ENCODE assay signal across 9 cellular contexts in genomic region chr9:121972501-121972981, GRCh38.
DNase-seq lines count a peak whose midpoint lies in the region; ATAC-seq lines count a peak whose summit lies in the region.
"Had no signal": no experiment of that assay in that cellular context is flagged by ENCODE, and none has a peak within 500 bp of the region (broad histone marks: within the 10 kb centered on the region; RNA-seq: fewer than 3 reads in every experiment).

No MANE protein-coding gene starts in this region.

- POLR2A ChIA-PET in activated CD8-positive, alpha-beta T cell treated with anti-CD3 and anti-CD28 coated beads, Interleukin-2, amount 10 ng/mL, durations not matched to agents 7 days and 5 days (lab: Charles Lee): no interaction called here

- no peaks in the 10 kb centered on the region for H3K79me2 ChIP-seq in ACC112 (ENCODE audit: control insufficient read depth, insufficient read depth, low read length, unreplicated experiment)

- no peaks in the 10 kb centered on the region for H3K4me1 Mint-ChIP-seq in activated CD8-positive, alpha-beta T cell treated with anti-CD3 and anti-CD28 coated beads, Interleukin-2, amount 10 ng/mL, durations not matched to agents 7 days and 5 days (ENCODE audit: low read depth)
- H3K4me1 Mint-ChIP-seq in activated T-cell treated with anti-CD3 and anti-CD28 coated beads, Interleukin-2, amount 50 U/mL, for 24 hours (ENCODE audit: low read depth): no peaks in the 10 kb centered on the region

- H3K9me3 Mint-ChIP-seq in activated CD8-positive, alpha-beta T cell treated with anti-CD3 and anti-CD28 coated beads, Interleukin-2, amount 10 ng/mL, durations not matched to agents 7 days and 5 days (ENCODE audit: insufficient read depth): no peaks in the 10 kb centered on the region
- H3K9me3 Mint-ChIP-seq in activated T-cell treated with anti-CD3 and anti-CD28 coated beads, Interleukin-2, amount 50 U/mL, for 24 hours: no peaks in the 10 kb centered on the region
- H3K9me3 Mint-ChIP-seq: CD4-positive, alpha-beta T cell had no signal

- H3K4me3 ChIP-seq in ACC112 (ENCODE audit: low read depth, low read length): peak overlapping the region; percentile 15; the same call in 1 of the 2 replicates

- no peaks in the 10 kb centered on the region for H3K36me3 ChIP-seq in ACC112 (ENCODE audit: insufficient read depth, low read length)

- H3K36me3 Mint-ChIP-seq in activated CD8-positive, alpha-beta T cell treated with anti-CD3 and anti-CD28 coated beads, Interleukin-2, amount 10 ng/mL, durations not matched to agents 7 days and 5 days (ENCODE audit: low read depth): no peaks in the 10 kb centered on the region
- peaks cover 3% of the 10 kb centered on the region for H3K36me3 Mint-ChIP-seq in activated T-cell treated with anti-CD3 and anti-CD28 coated beads, Interleukin-2, amount 50 U/mL, for 24 hours (ENCODE audit: low read depth)

- no peak overlapping the region for H3K27ac Mint-ChIP-seq in activated CD8-positive, alpha-beta T cell treated with anti-CD3 and anti-CD28 coated beads, Interleukin-2, amount 10 ng/mL, durations not matched to agents 7 days and 5 days
- H3K27ac Mint-ChIP-seq in activated T-cell treated with anti-CD3 and anti-CD28 coated beads, Interleukin-2, amount 50 U/mL, for 24 hours: no peak overlapping the region
- H3K27ac Mint-ChIP-seq: CD4-positive, alpha-beta T cell had no signal

- ATAC-seq in GM21367 (IDR thresholded peaks at IDR 0.05; ENCODE audit: unreplicated experiment): peak; percentile 70
- ATAC-seq in esophagus mucosa: peak; percentile 93
- no peak for ATAC-seq in activated CD8-positive, alpha-beta T cell treated with anti-CD3 and anti-CD28 coated beads, Interleukin-2, amount 10 ng/mL, durations not matched to agents 7 days and 5 days
- ATAC-seq in activated CD4-positive, CD25-positive, alpha-beta regulatory T cell treated with anti-CD3 and anti-CD28 coated beads, Interleukin-2, amount 50 U/mL, for 24 hours: no peak

- no peak overlapping the region for H3K4me3 Mint-ChIP-seq in activated CD8-positive, alpha-beta T cell treated with anti-CD3 and anti-CD28 coated beads, Interleukin-2, amount 10 ng/mL, durations not matched to agents 7 days and 5 days
- H3K4me3 Mint-ChIP-seq in activated T-cell treated with anti-CD3 and anti-CD28 coated beads, Interleukin-2, amount 50 U/mL, for 24 hours: no peak overlapping the region
- H3K4me3 Mint-ChIP-seq: CD4-positive, alpha-beta T cell had no signal

- DNase-seq in NCI-H1105 (lab: John Stamatoyannopoulos, UW) (peak; percentile 34), cerebellar nuclear complex (lab: John Stamatoyannopoulos, UW) (no peak)
- no peak for DNase-seq in activated CD8-positive, alpha-beta T cell treated with anti-CD3 and anti-CD28 coated beads, Interleukin-2, amount 10 ng/mL, durations not matched to agents 7 days and 5 days
- DNase-seq in activated T-cell treated with anti-CD3 and anti-CD28 coated beads, Interleukin-2, amount 50 U/mL, for 24 hours: no peak
- DNase-seq: CD4-positive, alpha-beta T cell had no signal

- CTCF ChIA-PET in activated CD8-positive, alpha-beta T cell treated with anti-CD3 and anti-CD28 coated beads, Interleukin-2, amount 10 ng/mL, durations not matched to agents 7 days and 5 days (lab: Charles Lee): no interaction called here

- no peak overlapping the region for H2AFZ ChIP-seq in ACC112 (ENCODE audit: low read length, unreplicated experiment)

- peak overlapping the region; percentile 78 for H3K27ac ChIP-seq in ACC112 (ENCODE audit: low read depth, low read length)

- peaks cover 33% of the 10 kb centered on the region for H3K4me1 ChIP-seq in ACC112 (ENCODE audit: control insufficient read depth, insufficient read depth, low read length, unreplicated experiment)

- H3K27me3 ChIP-seq in ACC112 (ENCODE audit: insufficient read depth, low read length): no peaks in the 10 kb centered on the region

- H3K27me3 Mint-ChIP-seq in activated CD8-positive, alpha-beta T cell treated with anti-CD3 and anti-CD28 coated beads, Interleukin-2, amount 10 ng/mL, durations not matched to agents 7 days and 5 days (ENCODE audit: low read depth): no peaks in the 10 kb centered on the region
- no peaks in the 10 kb centered on the region for H3K27me3 Mint-ChIP-seq in activated T-cell treated with anti-CD3 and anti-CD28 coated beads, Interleukin-2, amount 50 U/mL, for 24 hours
- H3K27me3 Mint-ChIP-seq: CD4-positive, alpha-beta T cell had no signal

Comparison
In these comparisons a context has a peak if more than half of its experiments do, and no peak if none do; other contexts are left out.
1. ATAC-seq: peak in GM21367 (single experiment) and esophagus mucosa (single experiment); none in activated CD8-positive, alpha-beta T cell treated with anti-CD3 and anti-CD28 coated beads, Interleukin-2, amount 10 ng/mL, durations not matched to agents 7 days and 5 days (single experiment) and activated CD4-positive, CD25-positive, alpha-beta regulatory T cell treated with anti-CD3 and anti-CD28 coated beads, Interleukin-2, amount 50 U/mL, for 24 hours (0 of 2).